In genomic region chr19:28312269-28312668, GRCh38 we compare ENCODE assay signal across 34 cellular contexts.
"Had no signal": no experiment of that assay in that cellular context is flagged by ENCODE, and none has a peak within 500 bp of the region (broad histone marks: within the 10 kb centered on the region; RNA-seq: fewer than 3 reads in every experiment).

No MANE protein-coding gene starts in this region.

- H3K9me3 ChIP-seq: MG63 had no signal

- H3K36me3 ChIP-seq: MG63 had no signal

- H3K4me3 ChIP-seq: MG63 had no signal

- DNase-seq: Karpas-422, Kasumi-1, MG63, MM.1S, MV-4-11, NCI-H1048, NCI-H1092, NCI-H1092 treated with DMSO at 0.1 percent for 48 hours, NCI-H1105, NCI-H1105 treated with DMSO at 0.1 percent for 48 hours, NCI-H1417, NCI-H1417 treated with DMSO at 0.1 percent for 48 hours, NCI-H1436, NCI-H1436 treated with DMSO at 0.1 percent for 48 hours, NCI-H146, NCI-H1694, NCI-H1694 treated with DMSO at 0.1 percent for 48 hours, NCI-H187, NCI-H187 treated with DMSO at 0.1 percent for 48 hours, NCI-H1930, NCI-H2029, NCI-H2029 treated with DMSO at 0.1 percent for 48 hours, NCI-H2081, NCI-H2081 treated with DMSO at 0.1 percent for 48 hours, NCI-H2107, NCI-H2171, NCI-H2171 treated with DMSO at 0.1 percent for 48 hours, NCI-H2227 treated with DMSO at 0.1 percent for 48 hours, NCI-H226, NCI-H345, NCI-H446, NCI-H446 treated with DMSO at 0.1 percent for 48 hours, NCI-H510A, NCI-H510A treated with DMSO at 0.1 percent for 48 hours had no signal

- H3K27me3 ChIP-seq: MG63 had no signal
